9 cellular contexts compared by ENCODE assay signal in the genomic region with DNA sequence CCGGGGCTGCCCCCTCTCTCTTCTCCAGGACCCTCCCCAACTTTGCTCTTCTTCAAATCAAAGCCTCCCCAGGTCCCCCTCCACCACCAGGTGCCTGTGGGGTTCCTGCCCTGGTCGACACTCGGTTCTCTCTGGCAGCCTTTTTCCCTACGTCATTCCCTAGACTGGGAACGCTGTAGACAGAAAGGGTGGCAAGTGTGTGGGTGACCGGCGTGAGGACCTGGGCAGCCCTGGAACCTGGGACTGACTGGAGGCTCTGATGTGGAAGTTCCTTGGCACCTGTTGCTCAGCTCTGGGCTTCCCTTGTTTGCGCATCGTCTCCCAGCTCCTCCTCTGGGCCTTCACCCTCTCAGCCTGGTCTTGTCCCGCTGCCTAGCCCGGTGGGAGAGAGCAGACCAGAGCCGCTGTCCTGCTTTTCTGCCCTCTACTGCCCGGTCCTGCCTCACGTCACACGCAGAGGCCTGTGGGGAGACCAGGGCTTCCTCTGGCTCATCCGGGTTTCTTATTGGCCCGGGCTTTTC. TPM values are rescaled to one million over a fixed set of nuclear protein-coding genes. Genes with fewer than 3 reads are reported as not detected.
A peak's percentile ranks its signal among the peaks of the same experiment; 100 is the strongest.
DNase-seq lines count a peak whose midpoint lies in the region; ATAC-seq, FAIRE-seq and TF ChIP-seq lines count a peak whose summit lies in the region.
"Had no signal": no experiment of that assay in that cellular context is flagged by ENCODE, and none has a peak within 500 bp of the region (broad histone marks: within the 10 kb centered on the region; RNA-seq: fewer than 3 reads in every experiment).

No MANE protein-coding gene starts in this region.

- H3K27me3 Mint-ChIP-seq in activated T-cell treated with anti-CD3 and anti-CD28 coated beads, Interleukin-2, amount 50 U/mL, for 4 hours (ENCODE audit: low read depth) = no peaks in the 10 kb centered on the region

- peak overlapping the region; percentile 66 for H3K4me2 ChIP-seq in keratinocyte (ENCODE audit: control insufficient read depth, extremely low read depth, insufficient read depth, low read depth, low read length)

- peaks cover 8% of the 10 kb centered on the region for H4K20me1 ChIP-seq in keratinocyte (ENCODE audit: control insufficient read depth, extremely low read depth, insufficient read depth, low read length)

- FAIRE-seq in keratinocyte (lab: Jason Lieb, UNC) (no peak), D721Med (lab: Jason Lieb, UNC) (no peak)

- no peaks in the 10 kb centered on the region for H3K9me3 ChIP-seq in left ventricle myocardium inferior (replicated peaks)
- H3K9me3 ChIP-seq in heart right ventricle = no peaks in the 10 kb centered on the region
- no peaks in the 10 kb centered on the region for H3K9me3 ChIP-seq in keratinocyte (ENCODE audit: control insufficient read depth, low read depth, low read length)
- no peaks in the 10 kb centered on the region for H3K9me3 ChIP-seq in upper lobe of right lung

- peaks cover 4% of the 10 kb centered on the region for H3K36me3 Mint-ChIP-seq in activated T-cell treated with anti-CD3 and anti-CD28 coated beads, Interleukin-2, amount 50 U/mL, for 4 hours (ENCODE audit: insufficient read depth)

- H3K4me1 Mint-ChIP-seq in activated T-cell treated with anti-CD3 and anti-CD28 coated beads, Interleukin-2, amount 50 U/mL, for 4 hours (ENCODE audit: low read depth) = peaks cover 61% of the 10 kb centered on the region

- no peak overlapping the region for H2AFZ ChIP-seq in keratinocyte (ENCODE audit: control insufficient read depth, low read length)

- H3K27ac ChIP-seq in left ventricle myocardium inferior (replicated peaks) = peak overlapping the region; percentile 58
- peak overlapping the region in 5 of 10 donors; percentile 14 to 94 (median 22) for H3K27ac ChIP-seq in heart right ventricle
- no peak overlapping the region for H3K27ac ChIP-seq in keratinocyte (ENCODE audit: control insufficient read depth, insufficient read depth, low read length)
- H3K27ac ChIP-seq in upper lobe of right lung = peak overlapping the region; percentile 75

- H3K4me1 ChIP-seq in left ventricle myocardium inferior (peaks cover 62% of the 10 kb centered on the region), heart right ventricle (peaks cover 29 to 84% (median 52%) of the 10 kb centered on the region in 9 donors), keratinocyte (ENCODE audit: control insufficient read depth, extremely low read depth, insufficient read depth, low read length) (peaks cover 37% of the 10 kb centered on the region), upper lobe of right lung (peaks cover 31% of the 10 kb centered on the region)

- dilution Hi-C loops in keratinocyte (cut with MboI; ENCODE audit: extremely low pct_ligation_motif_present, low sequenced_read_pairs) = no loop called here

- peaks cover 4% of the 10 kb centered on the region for H3K9me1 ChIP-seq in keratinocyte (ENCODE audit: control insufficient read depth, extremely low read depth, insufficient read depth, low read length)

- TF ChIP-seq CTCF in left ventricle myocardium inferior (IDR thresholded peaks at IDR 0.05; ENCODE audit: borderline replicate concordance) (no peak), heart right ventricle (IDR thresholded peaks at IDR 0.05) (no peak), keratinocyte (optimal IDR thresholded peaks at IDR 0.05 in 1 of 3, IDR thresholded peaks at IDR 0.05 in 1 of 3, conservative IDR thresholded peaks at IDR 0.05 in 1 of 3; ENCODE audit: extremely low read depth in 1 of 3, insufficient read depth in 2 of 3, low read length in 3 of 3) (no peak), upper lobe of right lung (IDR thresholded peaks at IDR 0.05) (no peak), D721Med (IDR thresholded peaks at IDR 0.05; ENCODE audit: insufficient read depth, missing control alignments) (no peak)

- 52 to 54% methylated on average over 17 of the region's 17 CpGs for WGBS in heart right ventricle, 2 donors

- H3K4me3 ChIP-seq in left ventricle myocardium inferior = peak overlapping the region; percentile 81
- H3K4me3 ChIP-seq in heart right ventricle = peak overlapping the region in 1 of 10 donors; percentile 83
- H3K4me3 ChIP-seq in keratinocyte (ENCODE audit: control insufficient read depth in 2 of 3, extremely low read depth in 1 of 3, insufficient read depth in 2 of 3, low read depth in 1 of 3, low read length in 3 of 3) = peak overlapping the region; percentile 78 to 81 (median 79)
- H3K4me3 ChIP-seq in upper lobe of right lung = no peak overlapping the region

- H3K27me3 ChIP-seq in left ventricle myocardium inferior (ENCODE audit: low read depth) = no peaks in the 10 kb centered on the region
- H3K27me3 ChIP-seq in heart right ventricle = no peaks in the 10 kb centered on the region
- H3K27me3 ChIP-seq in keratinocyte (ENCODE audit: control insufficient read depth, extremely low read depth, insufficient read depth, low read length) = no peaks in the 10 kb centered on the region
- H3K27me3 ChIP-seq in upper lobe of right lung = no peaks in the 10 kb centered on the region

- ATAC-seq in heart right ventricle (no peak), upper lobe of right lung (no peak), HG03565 (IDR thresholded peaks at IDR 0.05; ENCODE audit: unreplicated experiment) (no peak)
- peak in 1 of 2 donors; percentile 0 for ATAC-seq in activated T-cell treated with anti-CD3 and anti-CD28 coated beads, Interleukin-2, amount 50 U/mL, for 4 hours

- no peaks in the 10 kb centered on the region for H3K9me3 Mint-ChIP-seq in activated T-cell treated with anti-CD3 and anti-CD28 coated beads, Interleukin-2, amount 50 U/mL, for 4 hours

- intact Hi-C loops in left ventricle myocardium inferior (cut with micrococcal nuclease) (loop anchor here (10.0 kb wide), 1 partner anchor 368 kb away; no protein-coding TSS in a partner anchor), heart right ventricle (cut with DNase I) (loop anchor here in 4 of 10 donors (10.0 kb wide), 2 partner anchors 368 to 378 kb away; a partner anchor contains a TSS), upper lobe of right lung (cut with DNase I) (no loop called here)

- peak overlapping the region; percentile 89 for H3K4me3 Mint-ChIP-seq in activated T-cell treated with anti-CD3 and anti-CD28 coated beads, Interleukin-2, amount 50 U/mL, for 4 hours

- H3K36me3 ChIP-seq in left ventricle myocardium inferior (peaks cover 16% of the 10 kb centered on the region), heart right ventricle (peaks cover 0 to 55% (median 6%) of the 10 kb centered on the region in 9 donors), keratinocyte (ENCODE audit: control insufficient read depth in 2 of 2, extremely low read depth in 1 of 2, insufficient read depth in 2 of 2, low read length in 2 of 2) (peaks cover 5 to 35% of the 10 kb centered on the region in 2 experiments), upper lobe of right lung (peaks cover 10% of the 10 kb centered on the region)

- H3K9ac ChIP-seq in keratinocyte (ENCODE audit: control insufficient read depth, extremely low read depth, insufficient read depth, low read length) = peak overlapping the region; percentile 76

- H3K79me2 ChIP-seq in keratinocyte (ENCODE audit: control insufficient read depth, insufficient read depth, low read length) = peaks cover 64% of the 10 kb centered on the region

- DNase-seq in left ventricle myocardium inferior (peak; percentile 14), heart right ventricle (no peak), keratinocyte (ENCODE audit: low read depth, low spot score) (no peak), upper lobe of right lung (no peak), epidermal melanocyte (ENCODE audit: insufficient read length, low spot score) (no peak), D721Med (ENCODE audit: insufficient read length, low spot score) (no peak)
- DNase-seq in activated T-cell treated with anti-CD3 and anti-CD28 coated beads, Interleukin-2, amount 50 U/mL, for 4 hours = no peak
- DNase-seq: cerebellar nuclear complex had no signal

RNA-seq across cellular contexts. Expression of a gene that starts 1.3 kb away (rescaled TPM):
- total RNA-seq in left ventricle myocardium inferior (5.8 TPM), heart right ventricle (10 to 100 TPM in 2 of 10 donors, 1 to 10 TPM in 8; 2.3 to 15.6 (median 3.9) TPM), upper lobe of right lung (13.3 TPM)
- polyA plus RNA-seq in heart right ventricle (10 to 100 TPM in 1 of 2 donors, 1 to 10 TPM in 1; 6.0 to 16.2 TPM), keratinocyte (4.3 to 31.4 TPM (median 19.1 TPM) in 3 replicates)
- total RNA-seq in activated T-cell treated with anti-CD3 and anti-CD28 coated beads, Interleukin-2, amount 50 U/mL, for 4 hours = 10 to 100 TPM; 53.1 to 75.0 (median 69.3) TPM
- polyA plus RNA-seq in keratinocyte (2011; ENCODE audit: low read depth) = 0.94 TPM
- polyA plus RNA-seq in keratinocyte (2011; cell fraction: cytosol; rRNA removed) = 7.5 and 8.6 TPM in 2 replicates
- 13.9 and 19.4 TPM in 2 replicates for polyA plus RNA-seq in keratinocyte (2011; cell fraction: nucleus; rRNA removed)
- 2.1 and 37.1 TPM in 2 replicates for polyA plus RNA-seq in keratinocyte (2012; ENCODE audit: low replicate concordance)
- 3.8 to 33.5 TPM (median 10.3 TPM) in 3 replicates for polyA minus RNA-seq in keratinocyte
- 5.8 TPM for polyA minus RNA-seq in keratinocyte (2011; cell fraction: cytosol; rRNA and poly(A)+ RNA removed)
- polyA minus RNA-seq in keratinocyte (2011; cell fraction: nucleus; rRNA and poly(A)+ RNA removed) = 4.2 and 4.9 TPM in 2 replicates

RNA-seq across cellular contexts. Expression of a gene that starts 1.5 kb away (rescaled TPM):
- total RNA-seq in left ventricle myocardium inferior = 29.6 TPM
- total RNA-seq in heart right ventricle = 10 to 100 TPM; 28.1 to 45.6 (median 34.3) TPM
- 10 to 100 TPM; 28.6 to 33.0 TPM for polyA plus RNA-seq in heart right ventricle
- 10 to 100 TPM; 17.4 to 21.8 (median 17.6) TPM for total RNA-seq in activated T-cell treated with anti-CD3 and anti-CD28 coated beads, Interleukin-2, amount 50 U/mL, for 4 hours
- 11.7 to 30.0 TPM (median 15.3 TPM) in 3 replicates for polyA plus RNA-seq in keratinocyte
- 2.8 TPM for polyA plus RNA-seq in keratinocyte (2011; ENCODE audit: low read depth)
- polyA plus RNA-seq in keratinocyte (2011; cell fraction: cytosol; rRNA removed) = 12.4 and 25.7 TPM in 2 replicates
- 28.0 and 46.3 TPM in 2 replicates for polyA plus RNA-seq in keratinocyte (2011; cell fraction: nucleus; rRNA removed)
- 16.9 and 20.4 TPM in 2 replicates for polyA plus RNA-seq in keratinocyte (2012; ENCODE audit: low replicate concordance)
- 11.0 to 21.0 TPM (median 16.6 TPM) in 3 replicates for polyA minus RNA-seq in keratinocyte
- polyA minus RNA-seq in keratinocyte (2011; cell fraction: cytosol; rRNA and poly(A)+ RNA removed) = 50.3 TPM
- polyA minus RNA-seq in keratinocyte (2011; cell fraction: nucleus; rRNA and poly(A)+ RNA removed) = 24.2 and 26.2 TPM in 2 replicates
- total RNA-seq in upper lobe of right lung = 33.2 TPM

RNA-seq across cellular contexts. Expression of a gene that starts 10.5 kb away (rescaled TPM):
- 11.7 TPM for total RNA-seq in left ventricle myocardium inferior
- total RNA-seq in heart right ventricle = 10 to 100 TPM; 10.9 to 17.7 (median 12.8) TPM
- polyA plus RNA-seq in heart right ventricle = 10 to 100 TPM; 11.2 to 16.2 TPM
- total RNA-seq in activated T-cell treated with anti-CD3 and anti-CD28 coated beads, Interleukin-2, amount 50 U/mL, for 4 hours = 100 to 1,000 TPM; 131 to 171 (median 147) TPM
- 52.1 to 90.6 TPM (median 77.1 TPM) in 3 replicates for polyA plus RNA-seq in keratinocyte
- 90.5 TPM for polyA plus RNA-seq in keratinocyte (2011; ENCODE audit: low read depth)
- polyA plus RNA-seq in keratinocyte (2011; cell fraction: cytosol; rRNA removed) = 49.3 and 96.3 TPM in 2 replicates
- polyA plus RNA-seq in keratinocyte (2011; cell fraction: nucleus; rRNA removed) = 55.1 and 65.4 TPM in 2 replicates
- 51.6 and 51.8 TPM in 2 replicates for polyA plus RNA-seq in keratinocyte (2012; ENCODE audit: low replicate concordance)
- 14.2 to 44.1 TPM (median 24.5 TPM) in 3 replicates for polyA minus RNA-seq in keratinocyte
- 50.6 TPM for polyA minus RNA-seq in keratinocyte (2011; cell fraction: cytosol; rRNA and poly(A)+ RNA removed)
- 22.2 and 27.8 TPM in 2 replicates for polyA minus RNA-seq in keratinocyte (2011; cell fraction: nucleus; rRNA and poly(A)+ RNA removed)
- 32.8 TPM for total RNA-seq in upper lobe of right lung

RNA-seq across cellular contexts. Expression of a gene that starts 38.5 kb away (rescaled TPM):
- total RNA-seq in left ventricle myocardium inferior = 0.71 TPM
- 1 to 10 TPM in 3 of 10 donors, under 1 TPM in 7; 0.24 to 1.5 (median 0.70) TPM for total RNA-seq in heart right ventricle
- polyA plus RNA-seq in heart right ventricle = under 1 TPM; 0.73 to 0.97 TPM
- total RNA-seq in activated T-cell treated with anti-CD3 and anti-CD28 coated beads, Interleukin-2, amount 50 U/mL, for 4 hours = 1 to 10 TPM; 1.3 to 4.0 (median 1.6) TPM
- 0.50 to 0.99 TPM (median 0.75 TPM) in 3 replicates for polyA plus RNA-seq in keratinocyte
- 0.64 TPM for polyA plus RNA-seq in keratinocyte (2011; ENCODE audit: low read depth)
- polyA plus RNA-seq in keratinocyte (2011; cell fraction: cytosol; rRNA removed) = 0.21 and 1.1 TPM in 2 replicates
- polyA plus RNA-seq in keratinocyte (2011; cell fraction: nucleus; rRNA removed) = 1.1 and 1.7 TPM in 2 replicates
- 0.88 and 1.4 TPM in 2 replicates for polyA plus RNA-seq in keratinocyte (2012; ENCODE audit: low replicate concordance)
- 0.40 to 3.1 TPM (median 0.64 TPM) in 3 replicates for polyA minus RNA-seq in keratinocyte
- 4.8 TPM for polyA minus RNA-seq in keratinocyte (2011; cell fraction: cytosol; rRNA and poly(A)+ RNA removed)
- polyA minus RNA-seq in keratinocyte (2011; cell fraction: nucleus; rRNA and poly(A)+ RNA removed) = 1.1 and 1.2 TPM in 2 replicates
- 2.8 TPM for total RNA-seq in upper lobe of right lung
